Comparison of ENCODE assay signal across 19 cellular contexts in the genomic region with DNA sequence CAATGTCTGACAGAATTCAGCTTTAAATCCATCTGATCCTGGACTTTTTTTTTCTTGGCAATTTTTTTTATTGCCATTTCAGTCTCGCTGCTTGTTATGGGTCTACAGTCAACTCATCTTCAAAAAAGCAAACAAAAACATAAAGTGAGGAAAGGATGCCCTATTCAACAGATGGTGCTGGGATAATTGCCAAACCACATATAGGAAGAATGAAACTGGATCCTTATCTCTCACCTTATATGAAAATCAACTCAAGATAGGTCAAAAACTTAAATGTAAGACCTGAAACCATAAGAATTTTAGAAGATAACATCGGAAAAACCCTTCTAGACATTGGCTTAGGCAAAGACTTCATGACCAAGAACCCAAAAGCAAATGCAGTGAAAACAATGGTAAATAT.
"Had no signal": no experiment of that assay in that cellular context is flagged by ENCODE, and none has a peak within 500 bp of the region (broad histone marks: within the 10 kb centered on the region; RNA-seq: fewer than 3 reads in every experiment).

No MANE protein-coding gene starts in this region.

- H3K9me3 ChIP-seq: body of pancreas, gastroesophageal sphincter, transverse colon, uterus had no signal

- H3K27me3 ChIP-seq: body of pancreas, cardiac muscle cell, gastroesophageal sphincter, transverse colon, uterus had no signal

- ATAC-seq: body of pancreas; gastroesophageal sphincter; natural killer cell; sciatic nerve; stimulated activated naive B cell treated with anti-CD40 and anti-IgM and Interleukin-4, amounts not matched to agents 10 μg/mL and 1 μg/mL and 100 μg/mL, for 72 hours; WTC11 had no signal

- H3K27ac ChIP-seq: body of pancreas, cardiac muscle cell, epithelial cell of prostate, gastroesophageal sphincter, left ventricle myocardium inferior, transverse colon, uterus had no signal

- H3K36me3 ChIP-seq: cardiac muscle cell, gastroesophageal sphincter, left ventricle myocardium inferior, transverse colon, uterus had no signal

- H3K4me1 ChIP-seq: body of pancreas, gastroesophageal sphincter, left ventricle myocardium inferior, transverse colon, uterus had no signal

- H3K4me3 ChIP-seq: body of pancreas, cardiac muscle cell, gastroesophageal sphincter, left ventricle myocardium inferior, transverse colon, uterus had no signal

- DNase-seq: activated gamma-delta T cell treated with Interleukin-2 at 50 U/mL for 16 hours; activated T-cell treated with anti-CD3 and anti-CD28 coated beads, Interleukin-2, amount 50 U/mL, for 1 hour; anterior cingulate cortex; body of pancreas; head of caudate nucleus; hypothalamus; left ventricle myocardium inferior; midbrain; natural killer cell; small intestine; stimulated activated CD8-positive, alpha-beta memory T cell treated with anti-CD3 and anti-CD28 coated beads, Interleukin-4, amount 100 ng/mL, for 48 hours; stimulated activated naive B cell treated with anti-CD40 and anti-IgM and Interleukin-4, amounts not matched to agents 10 μg/mL and 1 μg/mL and 100 μg/mL, for 72 hours; transverse colon; uterus had no signal
